ENCODE assay signal across 8 cellular contexts in genomic region chr13:46553886-46554855, GRCh38. TPM values are rescaled to one million over a fixed set of nuclear protein-coding genes. Genes with fewer than 3 reads are reported as not detected.
A peak's percentile ranks its signal among the peaks of the same experiment; 100 is the strongest.
DNase-seq lines count a peak whose midpoint lies in the region; ATAC-seq, FAIRE-seq and TF ChIP-seq lines count a peak whose summit lies in the region.

No MANE protein-coding gene starts in this region.

- DNase-seq in GM12892 (ENCODE audit: insufficient read length), result peak; percentile 55
- DNase-seq in NCI-H2171 treated with DMSO at 0.1 percent for 48 hours (lab: John Stamatoyannopoulos, UW), result peak; percentile 15
- peak; percentile 42 to 56 for DNase-seq in activated CD4-positive, alpha-beta T cell treated with anti-CD3 and anti-CD28 coated beads for 24 hours (ENCODE audit: low read depth in 2 of 2)
- DNase-seq in left kidney (ENCODE audit: low read depth, low spot score), result peak; percentile 89
- peak; percentile 43 to 58 for DNase-seq in stimulated activated CD4-positive, alpha-beta T cell treated with anti-CD3 and anti-CD28 coated beads, Interleukin-1b, Interleukin-23, amount 100 ng/mL, for 4 hours (ENCODE audit: low read depth in 2 of 2)
- no peak for DNase-seq in NCI-H187 treated with DMSO at 0.1 percent for 48 hours (lab: John Stamatoyannopoulos, UW)

- peak; percentile 92 for FAIRE-seq in GM12892 (lab: Jason Lieb, UNC)

- peak overlapping the region; percentile 69 for H3K27ac ChIP-seq in cingulate gyrus (ENCODE audit: low read depth, low read length)

- peak; percentile 46 for ATAC-seq in HG02840 (IDR thresholded peaks at IDR 0.05; ENCODE audit: low FRiP score, unreplicated experiment)

- peak; percentile 52; the same call in 1 of the 2 replicates for TF ChIP-seq POLR2A in GM12892 (IDR thresholded peaks at IDR 0.05; ENCODE audit: low read depth, low read length)

RNA-seq across cellular contexts. Expression of gene LRCH1, which starts 1.2 kb away (rescaled TPM):
- 27.9 TPM for polyA plus RNA-seq in GM12892 (2012; ENCODE audit: missing spikeins)
